1 cellular context compared by ENCODE assay signal in the genomic region with DNA sequence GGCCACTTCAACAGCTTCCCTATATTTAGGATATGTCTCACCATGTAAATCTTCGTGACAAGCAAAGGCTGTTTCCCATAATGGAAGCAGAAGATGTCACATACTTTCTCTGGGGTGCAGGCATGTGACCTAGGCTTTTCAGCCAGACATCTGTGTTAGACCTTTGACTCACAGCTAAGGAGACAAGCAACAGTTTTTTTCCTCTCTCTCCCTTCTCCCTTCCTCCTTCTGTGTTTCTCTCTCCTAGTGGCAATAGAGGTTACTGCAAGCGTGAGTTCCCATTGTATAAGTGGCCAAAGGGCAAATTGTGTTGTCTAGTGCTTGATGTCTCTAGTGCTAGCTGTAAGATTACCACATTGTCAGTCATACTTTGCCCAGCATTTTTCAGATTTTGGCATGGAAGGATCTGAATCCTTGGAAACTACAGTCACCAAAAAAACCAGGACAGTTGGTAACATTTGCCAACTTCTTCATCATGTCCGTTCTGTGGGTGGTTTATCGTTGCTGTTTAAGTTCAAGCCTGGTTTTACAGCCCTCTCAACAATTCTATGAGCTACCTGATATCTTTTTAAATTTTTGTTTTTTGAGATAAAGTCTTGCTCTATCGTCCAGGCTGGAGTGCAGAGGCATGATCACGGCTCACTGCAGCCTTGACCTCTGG.
TF ChIP-seq lines count a peak whose summit lies in the region.

No MANE protein-coding gene starts in this region.

TF ChIP-seq in SK-N-SH, 30 proteins besides CTCF, POLR2A, EP300 and RAD21 (continued from another document):
- TF ChIP-seq, protein P1, sequence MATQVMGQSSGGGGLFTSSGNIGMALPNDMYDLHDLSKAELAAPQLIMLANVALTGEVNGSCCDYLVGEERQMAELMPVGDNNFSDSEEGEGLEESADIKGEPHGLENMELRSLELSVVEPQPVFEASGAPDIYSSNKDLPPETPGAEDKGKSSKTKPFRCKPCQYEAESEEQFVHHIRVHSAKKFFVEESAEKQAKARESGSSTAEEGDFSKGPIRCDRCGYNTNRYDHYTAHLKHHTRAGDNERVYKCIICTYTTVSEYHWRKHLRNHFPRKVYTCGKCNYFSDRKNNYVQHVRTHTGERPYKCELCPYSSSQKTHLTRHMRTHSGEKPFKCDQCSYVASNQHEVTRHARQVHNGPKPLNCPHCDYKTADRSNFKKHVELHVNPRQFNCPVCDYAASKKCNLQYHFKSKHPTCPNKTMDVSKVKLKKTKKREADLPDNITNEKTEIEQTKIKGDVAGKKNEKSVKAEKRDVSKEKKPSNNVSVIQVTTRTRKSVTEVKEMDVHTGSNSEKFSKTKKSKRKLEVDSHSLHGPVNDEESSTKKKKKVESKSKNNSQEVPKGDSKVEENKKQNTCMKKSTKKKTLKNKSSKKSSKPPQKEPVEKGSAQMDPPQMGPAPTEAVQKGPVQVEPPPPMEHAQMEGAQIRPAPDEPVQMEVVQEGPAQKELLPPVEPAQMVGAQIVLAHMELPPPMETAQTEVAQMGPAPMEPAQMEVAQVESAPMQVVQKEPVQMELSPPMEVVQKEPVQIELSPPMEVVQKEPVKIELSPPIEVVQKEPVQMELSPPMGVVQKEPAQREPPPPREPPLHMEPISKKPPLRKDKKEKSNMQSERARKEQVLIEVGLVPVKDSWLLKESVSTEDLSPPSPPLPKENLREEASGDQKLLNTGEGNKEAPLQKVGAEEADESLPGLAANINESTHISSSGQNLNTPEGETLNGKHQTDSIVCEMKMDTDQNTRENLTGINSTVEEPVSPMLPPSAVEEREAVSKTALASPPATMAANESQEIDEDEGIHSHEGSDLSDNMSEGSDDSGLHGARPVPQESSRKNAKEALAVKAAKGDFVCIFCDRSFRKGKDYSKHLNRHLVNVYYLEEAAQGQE (IDR thresholded peaks at IDR 0.05; ENCODE audit: low read depth, low read length) = no peak
- TF ChIP-seq, protein P2, sequence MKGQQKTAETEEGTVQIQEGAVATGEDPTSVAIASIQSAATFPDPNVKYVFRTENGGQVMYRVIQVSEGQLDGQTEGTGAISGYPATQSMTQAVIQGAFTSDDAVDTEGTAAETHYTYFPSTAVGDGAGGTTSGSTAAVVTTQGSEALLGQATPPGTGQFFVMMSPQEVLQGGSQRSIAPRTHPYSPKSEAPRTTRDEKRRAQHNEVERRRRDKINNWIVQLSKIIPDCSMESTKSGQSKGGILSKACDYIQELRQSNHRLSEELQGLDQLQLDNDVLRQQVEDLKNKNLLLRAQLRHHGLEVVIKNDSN (IDR thresholded peaks at IDR 0.05; ENCODE audit: borderline replicate concordance, low read depth) = no peak
- TF ChIP-seq FOXJ3 (CRISPR knock-in tag; IDR thresholded peaks at IDR 0.05) = no peak
- no peak for TF ChIP-seq EZH2phosphoT487 (IDR thresholded peaks at IDR 0.05; ENCODE audit: borderline replicate concordance, low read depth)
- TF ChIP-seq CHD2 (IDR thresholded peaks at IDR 0.05; ENCODE audit: low read length, partially characterized antibody) = no peak
